Comparison of ENCODE assay signal across 8 cellular contexts in the genomic region with DNA sequence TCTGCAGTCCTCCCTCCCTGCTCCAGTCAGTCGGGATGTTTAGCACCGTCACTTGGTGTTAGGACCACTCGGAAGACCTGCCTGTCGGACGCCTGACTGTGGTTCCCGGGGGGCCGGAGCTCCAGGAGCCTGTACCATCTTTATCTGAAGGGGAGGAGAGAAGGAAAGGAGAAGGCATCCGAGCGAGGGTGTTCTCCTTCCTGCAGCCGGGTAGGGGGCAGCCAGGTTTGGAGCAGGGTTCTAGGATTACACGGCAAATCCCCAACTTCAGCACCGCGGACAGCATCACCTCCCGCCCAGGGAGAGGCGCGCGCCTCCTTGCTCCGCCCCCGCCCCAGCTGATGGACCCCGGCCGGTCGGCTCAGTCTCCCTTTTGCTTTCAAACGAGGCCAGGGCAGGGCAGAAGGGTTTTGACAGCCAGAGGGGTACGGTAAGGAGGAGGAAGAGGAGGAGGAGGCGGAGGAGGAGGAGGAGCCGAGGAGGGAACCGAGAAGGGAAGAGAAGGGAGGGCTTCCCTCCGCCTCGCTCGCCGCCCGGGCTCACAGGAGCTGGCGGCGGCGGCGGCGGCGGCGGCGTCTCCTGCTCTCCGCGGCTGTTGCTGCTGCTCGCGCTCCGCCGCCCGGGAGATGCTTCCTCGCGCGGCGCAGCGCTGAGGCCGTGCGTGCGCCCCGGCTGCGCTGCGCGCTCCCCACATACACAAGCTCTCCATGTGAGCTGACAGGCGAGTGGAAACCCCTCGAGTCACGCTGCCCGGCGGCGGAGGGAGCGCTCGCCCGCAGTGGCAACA. TPM values are rescaled to one million over a fixed set of nuclear protein-coding genes. Genes with fewer than 3 reads are reported as not detected.
DNase-seq lines count a peak whose midpoint lies in the region; ATAC-seq and TF ChIP-seq lines count a peak whose summit lies in the region.

No MANE protein-coding gene starts in this region.

- intact Hi-C loops in dorsolateral prefrontal cortex (cut with DNase I) (no loop called here), left colon (cut with DNase I, micrococcal nuclease) (no loop called here)

- H3K36me3 ChIP-seq in ES-I3 (ENCODE audit: insufficient read depth, low read length) (no peaks in the 10 kb centered on the region), SK-N-SH (replicated peaks in 1 of 2; ENCODE audit: control insufficient read depth in 1 of 2, insufficient read depth in 2 of 2, low read length in 1 of 2) (no peaks in the 10 kb centered on the region)

- H3K27me3 ChIP-seq in SK-N-SH (ENCODE audit: insufficient read depth), result no peaks in the 10 kb centered on the region
- H3K27me3 ChIP-seq in dorsolateral prefrontal cortex, result peaks cover 0 to 28% (median 0%) of the 10 kb centered on the region in 45 donors

- CTCF ChIA-PET in SK-N-SH (lab: Yijun Ruan, JAX), result interaction anchor here (0.6 to 3.5 kb wide), 9 partner anchors 8 to 1969 kb away, joined by 3 to 27 read pairs (median 5); no protein-coding TSS in a partner anchor

- H3F3A ChIP-seq in SK-N-SH (replicated peaks; ENCODE audit: insufficient read depth), result peaks cover 10% of the 10 kb centered on the region

- TF ChIP-seq CTCF in SK-N-SH (IDR thresholded peaks at IDR 0.05) (peak; percentile 23), dorsolateral prefrontal cortex (IDR thresholded peaks at IDR 0.05 in 54 of 56, conservative IDR thresholded peaks at IDR 0.05 in 2 of 56; ENCODE audit: low read depth in 1 of 56, partially characterized antibody in 56 of 56) (no peak)

- peak overlapping the region; percentile 92 for H3K4me2 ChIP-seq in SK-N-SH

- H3K9ac ChIP-seq in ES-I3 (ENCODE audit: low read depth, low read length) (peak overlapping the region; percentile 71; the same call in 1 of the 2 replicates), SK-N-SH (peak overlapping the region; percentile 56; the same call in 1 of the 2 replicates)

- 4% methylated on average over 38 of the region's 68 CpGs for WGBS in SK-N-SH (ENCODE audit: low lambda C conversion rate)

- H3K4me3 ChIP-seq in SK-N-SH (ENCODE audit: low read depth in 2 of 2, low read length in 1 of 2) (peak overlapping the region; percentile 65 to 86), dorsolateral prefrontal cortex (peak overlapping the region; percentile 36 to 74 (median 61))

- peaks cover 2% of the 10 kb centered on the region; the same call in 1 of the 2 replicates for H3K4me1 ChIP-seq in ES-I3 (ENCODE audit: insufficient read depth, low read length)
- peaks cover 0 to 13% of the 10 kb centered on the region in 2 experiments; a peak in 2 of 4 replicates for H3K4me1 ChIP-seq in SK-N-SH (ENCODE audit: control insufficient read depth in 1 of 2, insufficient read depth in 2 of 2, low read depth in 1 of 2, low read length in 1 of 2)

- peak overlapping the region; percentile 87 for H2AFZ ChIP-seq in SK-N-SH (ENCODE audit: low read depth)

- TF ChIP-seq RAD21 in SK-N-SH (IDR thresholded peaks at IDR 0.05; ENCODE audit: low read length), result no peak; the same call in 1 of the 2 replicates

- peak; percentile 41 for ATAC-seq in left colon
- ATAC-seq in HG03457 (IDR thresholded peaks at IDR 0.05; ENCODE audit: unreplicated experiment), result no peak
- no peak for ATAC-seq in HG03139 (IDR thresholded peaks at IDR 0.05; ENCODE audit: unreplicated experiment)

- peak; percentile 79 for DNase-seq in HuH-7 (ENCODE audit: low spot score)
- DNase-seq in SK-N-SH, result peak; percentile 86
- peak; percentile 32 to 70 (median 63) for DNase-seq in dorsolateral prefrontal cortex
- peak; percentile 25 to 31 for DNase-seq in left colon
- peak; percentile 12 for DNase-seq in stimulated activated CD4-positive, alpha-beta T cell treated with anti-CD3 and anti-CD28 coated beads, Interleukin-4, amount 100 ng/mL, for 1 hour

- peaks cover 27% of the 10 kb centered on the region for H3K79me2 ChIP-seq in SK-N-SH (ENCODE audit: insufficient read depth)

- POLR2A ChIA-PET in SK-N-SH (lab: Yijun Ruan, JAX), result interaction anchor here (0.7 to 0.9 kb wide), 3 partner anchors 431 to 1688 kb away, joined by 3 to 6 read pairs (median 3); no protein-coding TSS in a partner anchor

- TF ChIP-seq EP300 in SK-N-SH (IDR thresholded peaks at IDR 0.05; ENCODE audit: borderline replicate concordance in 1 of 2, low read depth in 1 of 2, low read length in 1 of 2), result no peak

- H4K20me1 ChIP-seq in SK-N-SH (ENCODE audit: insufficient read depth), result no peaks in the 10 kb centered on the region

- no peaks in the 10 kb centered on the region for H3K9me2 ChIP-seq in SK-N-SH

- H3K27ac ChIP-seq in SK-N-SH (ENCODE audit: low read depth in 2 of 2, low read length in 1 of 2), result peak overlapping the region; percentile 54 to 56
- peak overlapping the region in 57 of 59 donors; percentile 29 to 91 (median 76) for H3K27ac ChIP-seq in dorsolateral prefrontal cortex

- H3K9me3 ChIP-seq in ES-I3 (ENCODE audit: control insufficient read depth, insufficient read depth, low read length), result no peaks in the 10 kb centered on the region
- H3K9me3 ChIP-seq in SK-N-SH, result no peaks in the 10 kb centered on the region

TF ChIP-seq in SK-N-SH, 30 proteins besides CTCF, POLR2A, EP300 and RAD21 (continues in another document):
- TF ChIP-seq SMC3 (IDR thresholded peaks at IDR 0.05; ENCODE audit: low read depth, low read length) (no peak), FOSL2 (IDR thresholded peaks at IDR 0.05; ENCODE audit: borderline replicate concordance, low read depth) (no peak), GABPA (IDR thresholded peaks at IDR 0.05; ENCODE audit: low read depth) (no peak), FOXM1 (IDR thresholded peaks at IDR 0.05; ENCODE audit: low read depth) (no peak), RXRA (IDR thresholded peaks at IDR 0.05; ENCODE audit: borderline replicate concordance, low read depth) (no peak), GATA2 (CRISPR knock-in tag; IDR thresholded peaks at IDR 0.05) (no peak), TAF1 (IDR thresholded peaks at IDR 0.05; ENCODE audit: borderline replicate concordance, low read depth, low read length) (no peak), JUND (IDR thresholded peaks at IDR 0.05) (no peak), MEF2A (IDR thresholded peaks at IDR 0.05; ENCODE audit: borderline replicate concordance, low read depth) (no peak), NRF1 (IDR thresholded peaks at IDR 0.05; ENCODE audit: low read depth, low read length) (0 out of 2 replicates have a peak, but pooled peaks have one; percentile 2), ELF1 (IDR thresholded peaks at IDR 0.05) (no peak), EZH2phosphoT487 (IDR thresholded peaks at IDR 0.05; ENCODE audit: borderline replicate concordance, low read depth) (no peak), FOXJ3 (CRISPR knock-in tag; IDR thresholded peaks at IDR 0.05) (no peak), TCF12 (IDR thresholded peaks at IDR 0.05) (no peak)
- TF ChIP-seq, protein P1, sequence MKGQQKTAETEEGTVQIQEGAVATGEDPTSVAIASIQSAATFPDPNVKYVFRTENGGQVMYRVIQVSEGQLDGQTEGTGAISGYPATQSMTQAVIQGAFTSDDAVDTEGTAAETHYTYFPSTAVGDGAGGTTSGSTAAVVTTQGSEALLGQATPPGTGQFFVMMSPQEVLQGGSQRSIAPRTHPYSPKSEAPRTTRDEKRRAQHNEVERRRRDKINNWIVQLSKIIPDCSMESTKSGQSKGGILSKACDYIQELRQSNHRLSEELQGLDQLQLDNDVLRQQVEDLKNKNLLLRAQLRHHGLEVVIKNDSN (IDR thresholded peaks at IDR 0.05; ENCODE audit: borderline replicate concordance, low read depth), result no peak
- TF ChIP-seq, protein P2, sequence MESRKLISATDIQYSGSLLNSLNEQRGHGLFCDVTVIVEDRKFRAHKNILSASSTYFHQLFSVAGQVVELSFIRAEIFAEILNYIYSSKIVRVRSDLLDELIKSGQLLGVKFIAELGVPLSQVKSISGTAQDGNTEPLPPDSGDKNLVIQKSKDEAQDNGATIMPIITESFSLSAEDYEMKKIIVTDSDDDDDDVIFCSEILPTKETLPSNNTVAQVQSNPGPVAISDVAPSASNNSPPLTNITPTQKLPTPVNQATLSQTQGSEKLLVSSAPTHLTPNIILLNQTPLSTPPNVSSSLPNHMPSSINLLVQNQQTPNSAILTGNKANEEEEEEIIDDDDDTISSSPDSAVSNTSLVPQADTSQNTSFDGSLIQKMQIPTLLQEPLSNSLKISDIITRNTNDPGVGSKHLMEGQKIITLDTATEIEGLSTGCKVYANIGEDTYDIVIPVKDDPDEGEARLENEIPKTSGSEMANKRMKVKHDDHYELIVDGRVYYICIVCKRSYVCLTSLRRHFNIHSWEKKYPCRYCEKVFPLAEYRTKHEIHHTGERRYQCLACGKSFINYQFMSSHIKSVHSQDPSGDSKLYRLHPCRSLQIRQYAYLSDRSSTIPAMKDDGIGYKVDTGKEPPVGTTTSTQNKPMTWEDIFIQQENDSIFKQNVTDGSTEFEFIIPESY (IDR thresholded peaks at IDR 0.05; ENCODE audit: borderline replicate concordance, low read depth), result no peak
- TF ChIP-seq, protein P3, sequence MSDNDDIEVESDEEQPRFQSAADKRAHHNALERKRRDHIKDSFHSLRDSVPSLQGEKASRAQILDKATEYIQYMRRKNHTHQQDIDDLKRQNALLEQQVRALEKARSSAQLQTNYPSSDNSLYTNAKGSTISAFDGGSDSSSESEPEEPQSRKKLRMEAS (IDR thresholded peaks at IDR 0.05; ENCODE audit: low read depth), result no peak
- TF ChIP-seq, protein P4, sequence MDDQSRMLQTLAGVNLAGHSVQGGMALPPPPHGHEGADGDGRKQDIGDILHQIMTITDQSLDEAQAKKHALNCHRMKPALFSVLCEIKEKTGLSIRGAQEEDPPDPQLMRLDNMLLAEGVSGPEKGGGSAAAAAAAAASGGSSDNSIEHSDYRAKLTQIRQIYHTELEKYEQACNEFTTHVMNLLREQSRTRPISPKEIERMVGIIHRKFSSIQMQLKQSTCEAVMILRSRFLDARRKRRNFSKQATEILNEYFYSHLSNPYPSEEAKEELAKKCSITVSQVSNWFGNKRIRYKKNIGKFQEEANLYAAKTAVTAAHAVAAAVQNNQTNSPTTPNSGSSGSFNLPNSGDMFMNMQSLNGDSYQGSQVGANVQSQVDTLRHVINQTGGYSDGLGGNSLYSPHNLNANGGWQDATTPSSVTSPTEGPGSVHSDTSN (IDR thresholded peaks at IDR 0.05), result no peak
- TF ChIP-seq, protein P5, sequence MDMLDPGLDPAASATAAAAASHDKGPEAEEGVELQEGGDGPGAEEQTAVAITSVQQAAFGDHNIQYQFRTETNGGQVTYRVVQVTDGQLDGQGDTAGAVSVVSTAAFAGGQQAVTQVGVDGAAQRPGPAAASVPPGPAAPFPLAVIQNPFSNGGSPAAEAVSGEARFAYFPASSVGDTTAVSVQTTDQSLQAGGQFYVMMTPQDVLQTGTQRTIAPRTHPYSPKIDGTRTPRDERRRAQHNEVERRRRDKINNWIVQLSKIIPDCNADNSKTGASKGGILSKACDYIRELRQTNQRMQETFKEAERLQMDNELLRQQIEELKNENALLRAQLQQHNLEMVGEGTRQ (IDR thresholded peaks at IDR 0.05; ENCODE audit: borderline replicate concordance, low read depth, low read length), result no peak

RNA-seq across cellular contexts. Expression of a gene that starts 0.7 kb away (rescaled TPM):
- 3.4 and 4.0 TPM in 2 replicates for polyA plus RNA-seq in SK-N-SH (2012; rRNA removed)
- 4.9 and 5.3 TPM in 2 replicates for polyA plus RNA-seq in SK-N-SH (2012; cell fraction: cytosol; rRNA removed)
- polyA plus RNA-seq in SK-N-SH (2012; cell fraction: nucleus; rRNA removed), result 1.4 and 3.0 TPM in 2 replicates
- total RNA-seq in dorsolateral prefrontal cortex, result 100 to 1,000 TPM in 116 of 120 experiments, 10 to 100 TPM in 4; 50.8 to 314 (median 187) TPM
- 1 to 10 TPM; 3.5 to 4.0 TPM for total RNA-seq in left colon

Comparison
In these comparisons a context has a peak if more than half of its experiments do, and no peak if none do; other contexts are left out.
1. DNase-seq: peak in every context shown above with its lines; median percentile 86 in SK-N-SH; 79 in HuH-7; 63 in dorsolateral prefrontal cortex; 28 in left colon; 12 in stimulated activated CD4-positive, alpha-beta T cell treated with anti-CD3 and anti-CD28 coated beads, Interleukin-4, amount 100 ng/mL, for 1 hour.
2. RNA of a gene that starts 0.7 kb away (total RNA-seq): 50.8 to 314 TPM in dorsolateral prefrontal cortex; 3.5 to 4.0 TPM in left colon; every median in the first group is over 10 times any median in the second.